ENCODE assay signal across 8 cellular contexts in the genomic region with DNA sequence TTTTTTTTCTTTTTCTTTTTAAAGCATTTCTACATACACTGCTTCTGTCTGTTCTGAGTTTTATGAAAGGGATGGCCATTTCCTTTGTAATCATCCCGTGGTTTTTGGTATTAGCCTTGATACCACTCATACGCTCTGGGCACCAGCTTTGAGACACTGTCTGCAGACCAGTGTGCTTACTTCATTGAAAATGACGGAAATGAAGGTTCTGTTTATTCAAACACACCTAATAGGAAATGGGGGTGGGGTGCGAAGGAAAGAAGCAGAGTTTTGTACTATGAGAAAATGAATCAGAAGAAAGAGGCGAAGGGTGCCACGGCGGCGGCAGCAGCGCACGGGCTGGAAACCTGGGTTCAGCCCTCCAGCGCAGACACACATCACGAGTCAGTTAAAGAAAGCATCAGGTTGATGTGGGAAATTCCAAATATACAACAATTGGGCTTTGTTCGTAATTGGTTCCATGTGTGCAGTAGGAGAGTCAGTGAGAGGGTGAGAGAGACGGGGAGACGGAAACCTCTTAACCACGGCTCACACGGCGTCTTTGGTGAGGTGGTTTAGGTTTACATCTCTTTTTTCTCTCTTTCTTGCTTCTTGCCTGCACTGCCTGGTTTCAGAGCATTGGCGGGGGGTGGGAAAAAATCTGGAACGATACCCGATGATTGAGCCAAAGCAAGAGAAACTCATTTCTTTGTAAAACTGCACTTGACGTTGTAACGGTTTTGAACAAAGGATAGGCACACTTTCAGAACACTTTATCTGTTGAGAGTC.
DNase-seq lines count a peak whose midpoint lies in the region; ATAC-seq and TF ChIP-seq lines count a peak whose summit lies in the region.

No MANE protein-coding gene starts in this region.

- H3K4me3 ChIP-seq in ACC112 (ENCODE audit: low read depth, low read length), result peak overlapping the region; percentile 80
- peak overlapping the region; percentile 55 for H3K4me3 ChIP-seq in WERI-Rb-1 (ENCODE audit: low read depth, low read length)

- intact Hi-C loops in MCF 10A (cut with micrococcal nuclease) (no loop called here), natural killer cell (cut with micrococcal nuclease) (no loop called here)

- H3K9me3 Mint-ChIP-seq in MCF 10A (ENCODE audit: unreplicated experiment), result no peaks in the 10 kb centered on the region
- H3K9me3 Mint-ChIP-seq in natural killer cell, result no peaks in the 10 kb centered on the region
- H3K9me3 Mint-ChIP-seq in stimulated activated naive CD8-positive, alpha-beta T cell treated with anti-CD3 and anti-CD28 coated beads, Interleukin-15, amount 100 ng/mL, for 72 hours, result no peaks in the 10 kb centered on the region

- peaks cover 19% of the 10 kb centered on the region for H3K4me1 ChIP-seq in ACC112 (ENCODE audit: control insufficient read depth, insufficient read depth, low read length, unreplicated experiment)

- H3K27me3 Mint-ChIP-seq in MCF 10A (ENCODE audit: insufficient read depth, unreplicated experiment), result no peaks in the 10 kb centered on the region
- H3K27me3 Mint-ChIP-seq in natural killer cell (ENCODE audit: low read depth in 2 of 2), result peaks cover 32 to 61% of the 10 kb centered on the region in 2 donors
- H3K27me3 Mint-ChIP-seq in stimulated activated naive CD8-positive, alpha-beta T cell treated with anti-CD3 and anti-CD28 coated beads, Interleukin-15, amount 100 ng/mL, for 72 hours, result no peaks in the 10 kb centered on the region

- H3K9me3 ChIP-seq in WERI-Rb-1 (ENCODE audit: severe bottlenecking), result no peaks in the 10 kb centered on the region

- H3K27me3 ChIP-seq in ACC112 (ENCODE audit: insufficient read depth, low read length) (no peaks in the 10 kb centered on the region), WERI-Rb-1 (ENCODE audit: insufficient read depth, low read depth, severe bottlenecking) (no peaks in the 10 kb centered on the region)

- peaks cover 8% of the 10 kb centered on the region for H3K4me1 Mint-ChIP-seq in MCF 10A (ENCODE audit: insufficient read depth, unreplicated experiment)
- H3K4me1 Mint-ChIP-seq in natural killer cell, result peaks cover 21 to 31% of the 10 kb centered on the region in 2 donors
- peaks cover 39% of the 10 kb centered on the region for H3K4me1 Mint-ChIP-seq in stimulated activated naive CD8-positive, alpha-beta T cell treated with anti-CD3 and anti-CD28 coated beads, Interleukin-15, amount 100 ng/mL, for 72 hours

- no peaks in the 10 kb centered on the region for H3K36me3 Mint-ChIP-seq in MCF 10A (ENCODE audit: insufficient read depth, unreplicated experiment)
- H3K36me3 Mint-ChIP-seq in natural killer cell, result no peaks in the 10 kb centered on the region

- no peak for DNase-seq in WERI-Rb-1
- DNase-seq in MCF 10A (ENCODE audit: unreplicated experiment), result no peak
- no peak for DNase-seq in natural killer cell
- DNase-seq in stimulated activated naive CD8-positive, alpha-beta T cell treated with anti-CD3 and anti-CD28 coated beads, Interleukin-15, amount 100 ng/mL, for 72 hours, result peak; percentile 53 to 82
- DNase-seq in cerebellum (ENCODE audit: low spot score), result no peak

- POLR2A ChIA-PET in MCF 10A (lab: Yijun Ruan, JAX), result no interaction called here

- peak overlapping the region; percentile 62 for H2AFZ ChIP-seq in ACC112 (ENCODE audit: low read length, unreplicated experiment)

- peak overlapping the region; percentile 93 for H3K27ac ChIP-seq in ACC112 (ENCODE audit: low read depth, low read length)
- no peak overlapping the region for H3K27ac ChIP-seq in WERI-Rb-1

- H3K36me3 ChIP-seq in ACC112 (ENCODE audit: insufficient read depth, low read length) (no peaks in the 10 kb centered on the region), WERI-Rb-1 (no peaks in the 10 kb centered on the region)

- TF ChIP-seq CTCF in WERI-Rb-1 (IDR thresholded peaks at IDR 0.05; ENCODE audit: low read depth, low read length), result no peak
- no peak for TF ChIP-seq CTCF in MCF 10A (IDR thresholded peaks at IDR 0.05; ENCODE audit: unreplicated experiment)
- no peak for TF ChIP-seq CTCF in natural killer cell (IDR thresholded peaks at IDR 0.05)

- no TSS peak for BruUV-seq in MCF 10A (replicated peaks; lab: Mats Ljungman, UMichigan)

- CTCF ChIA-PET in MCF 10A (lab: Yijun Ruan, JAX), result interaction anchor here (0.6 kb wide), 1 partner anchor 912 kb away, joined by 3 read pairs; no protein-coding TSS in a partner anchor

- no peak overlapping the region for H3K27ac Mint-ChIP-seq in MCF 10A (ENCODE audit: low read depth, unreplicated experiment)
- H3K27ac Mint-ChIP-seq in natural killer cell, result peak overlapping the region in 1 of 2 donors; percentile 81
- peak overlapping the region in 1 of 2 donors; percentile 93 for H3K27ac Mint-ChIP-seq in stimulated activated naive CD8-positive, alpha-beta T cell treated with anti-CD3 and anti-CD28 coated beads, Interleukin-15, amount 100 ng/mL, for 72 hours

- peaks cover 20% of the 10 kb centered on the region for H3K79me2 ChIP-seq in ACC112 (ENCODE audit: control insufficient read depth, insufficient read depth, low read length, unreplicated experiment)

- H3K4me3 Mint-ChIP-seq in MCF 10A (ENCODE audit: unreplicated experiment) (peak overlapping the region; percentile 64), natural killer cell (peak overlapping the region; percentile 65)
- peak overlapping the region; percentile 85 to 87 for H3K4me3 Mint-ChIP-seq in stimulated activated naive CD8-positive, alpha-beta T cell treated with anti-CD3 and anti-CD28 coated beads, Interleukin-15, amount 100 ng/mL, for 72 hours

- ATAC-seq in GM21529 (IDR thresholded peaks at IDR 0.05; ENCODE audit: unreplicated experiment), result peak; percentile 61
- peak; percentile 62 to 88 (median 77) for ATAC-seq in natural killer cell
- peak; percentile 96 for ATAC-seq in stimulated activated naive CD8-positive, alpha-beta T cell treated with anti-CD3 and anti-CD28 coated beads, Interleukin-15, amount 100 ng/mL, for 72 hours
- ATAC-seq in GM21737 (IDR thresholded peaks at IDR 0.05; ENCODE audit: unreplicated experiment), result no peak

Comparison
In these comparisons a context has a peak if more than half of its experiments do, and no peak if none do; other contexts are left out.
1. DNase-seq: peak in stimulated activated naive CD8-positive, alpha-beta T cell treated with anti-CD3 and anti-CD28 coated beads, Interleukin-15, amount 100 ng/mL, for 72 hours (2 of 2); none in WERI-Rb-1 (single experiment), MCF 10A (single experiment), natural killer cell (single experiment) and cerebellum (single experiment).
2. Peak in every context shown above with its lines, with median percentiles within 50 percentile points of each other: H3K4me3 Mint-ChIP-seq.